In genomic region chr1:148318900-148319242, GRCh38 we compare ENCODE assay signal across 14 cellular contexts.
DNase-seq lines count a peak whose midpoint lies in the region; ATAC-seq, FAIRE-seq and TF ChIP-seq lines count a peak whose summit lies in the region.
"Had no signal": no experiment of that assay in that cellular context is flagged by ENCODE, and none has a peak within 500 bp of the region (broad histone marks: within the 10 kb centered on the region; RNA-seq: fewer than 3 reads in every experiment).

No MANE protein-coding gene starts in this region.

- H3K27ac Mint-ChIP-seq in CD8-positive, alpha-beta memory T cell: peak overlapping the region in 6 of 8 donors; percentile 52 to 94 (median 78)
- H3K27ac Mint-ChIP-seq in natural killer cell: peak overlapping the region in 1 of 2 donors; percentile 69

- H3K36me3 ChIP-seq in CD8-positive, alpha-beta memory T cell (ENCODE audit: insufficient read depth, low read length): no peaks in the 10 kb centered on the region
- H3K36me3 ChIP-seq in GM12878 (ENCODE audit: control insufficient read depth in 2 of 2, insufficient read depth in 2 of 2, low read length in 1 of 2): no peaks in the 10 kb centered on the region
- no peaks in the 10 kb centered on the region for H3K36me3 ChIP-seq in GM23248 (ENCODE audit: low read depth)
- H3K36me3 ChIP-seq: vagina had no signal

- TF ChIP-seq POLR2A in GM12878 (IDR thresholded peaks at IDR 0.05; ENCODE audit: low read depth, low read length): no peak

- peaks cover 12 to 22% of the 10 kb centered on the region in 2 donors for H3K27me3 Mint-ChIP-seq in CD8-positive, alpha-beta memory T cell
- H3K27me3 Mint-ChIP-seq in natural killer cell (ENCODE audit: low read depth in 2 of 2): peaks cover 50 to 54% of the 10 kb centered on the region in 2 donors

- TF ChIP-seq CTCF in GM12878 (IDR thresholded peaks at IDR 0.05 in 2 of 3, conservative IDR thresholded peaks at IDR 0.05 in 1 of 3; ENCODE audit: control insufficient read depth in 2 of 3, extremely low read depth in 1 of 3, insufficient read depth in 1 of 3, low read depth in 3 of 3, low read length in 3 of 3) (no peak), natural killer cell (IDR thresholded peaks at IDR 0.05) (no peak)

- peaks cover 0 to 5% (median 2%) of the 10 kb centered on the region in 5 donors for H3K9me3 Mint-ChIP-seq in CD8-positive, alpha-beta memory T cell
- no peaks in the 10 kb centered on the region for H3K9me3 Mint-ChIP-seq in natural killer cell

- 36% methylated on average over 6 of the region's 6 CpGs for WGBS in GM12878 (ENCODE audit: insufficient coverage, insufficient replicate concordance, low lambda C conversion rate, missing lambda C conversion rate)
- 67 to 78% methylated on average over 6 of the region's 6 CpGs for WGBS in GM23248 (ENCODE audit: low coverage in 1 of 2, low lambda C conversion rate in 2 of 2, missing lambda C conversion rate in 2 of 2), 2 experiments

- peaks cover 19 to 26% (median 20%) of the 10 kb centered on the region in 3 donors for H3K4me1 Mint-ChIP-seq in CD8-positive, alpha-beta memory T cell
- peaks cover 23 to 28% of the 10 kb centered on the region in 2 donors for H3K4me1 Mint-ChIP-seq in natural killer cell
- H3K4me1 Mint-ChIP-seq: neural crest cell had no signal

- H3K9me3 ChIP-seq in CD8-positive, alpha-beta memory T cell (ENCODE audit: low read length): no peaks in the 10 kb centered on the region
- H3K9me3 ChIP-seq in GM12878 (replicated peaks; ENCODE audit: control insufficient read depth, insufficient read depth, low read length) (no peaks in the 10 kb centered on the region), GM23248 (ENCODE audit: low read depth) (no peaks in the 10 kb centered on the region)
- H3K9me3 ChIP-seq: vagina had no signal

- ATAC-seq in HG03066 (IDR thresholded peaks at IDR 0.05; ENCODE audit: low read depth, unreplicated experiment): peak; percentile 20
- no peak; the same call in 2 of the 3 replicates for ATAC-seq in GM12878
- ATAC-seq in natural killer cell: no peak
- ATAC-seq in GM18511 (IDR thresholded peaks at IDR 0.05; ENCODE audit: unreplicated experiment): no peak
- ATAC-seq in GM21825 (IDR thresholded peaks at IDR 0.05; ENCODE audit: unreplicated experiment): no peak

- H3K27me3 ChIP-seq in CD8-positive, alpha-beta memory T cell (ENCODE audit: insufficient read depth, low read length, poor library complexity, severe bottlenecking): peaks cover 7% of the 10 kb centered on the region
- H3K27me3 ChIP-seq in GM12878 (replicated peaks in 1 of 2; ENCODE audit: control insufficient read depth in 2 of 2, insufficient read depth in 2 of 2, low read length in 1 of 2) (no peaks in the 10 kb centered on the region; a peak in 1 of 4 replicates), GM23248 (replicated peaks; ENCODE audit: insufficient read depth) (peaks cover 21% of the 10 kb centered on the region)

- peak overlapping the region; percentile 72 for H2AFZ ChIP-seq in GM12878 (ENCODE audit: control insufficient read depth, low read depth, low read length)
- no peak overlapping the region for H2AFZ ChIP-seq in GM23248

- no peak overlapping the region for H3K27ac ChIP-seq in CD8-positive, alpha-beta memory T cell (ENCODE audit: low read depth, low read length)
- H3K27ac ChIP-seq in GM12878 (ENCODE audit: control insufficient read depth, insufficient read depth) (no peak overlapping the region), GM23248 (no peak overlapping the region)
- H3K27ac ChIP-seq: vagina had no signal

- H3K9ac ChIP-seq in GM12878 (ENCODE audit: control insufficient read depth, insufficient read depth, low read length): no peak overlapping the region
- no peak overlapping the region for H3K9ac ChIP-seq in GM23248

- H4K20me1 ChIP-seq in GM12878 (ENCODE audit: control insufficient read depth, insufficient read depth): no peaks in the 10 kb centered on the region
- H4K20me1 ChIP-seq in GM23248 (ENCODE audit: insufficient read depth): no peaks in the 10 kb centered on the region

- H3K79me2 ChIP-seq in GM12878 (ENCODE audit: control insufficient read depth, insufficient read depth, low read length) (no peaks in the 10 kb centered on the region), GM23248 (ENCODE audit: insufficient read depth) (no peaks in the 10 kb centered on the region)

- no peaks in the 10 kb centered on the region for H3K9me2 ChIP-seq in GM23248 (ENCODE audit: insufficient read depth)

- in situ Hi-C loops in GM12878 (cut with MboI): no loop called here
- in situ Hi-C loops in GM23248 (cut with MboI): no loop called here

- POLR2A ChIA-PET in CD8-positive, alpha-beta memory T cell (lab: Charles Lee): no interaction called here
- POLR2A ChIA-PET in GM12878 (lab: Charles Lee): no interaction called here

- peak overlapping the region; percentile 86 to 95 (median 92) for H3K4me3 Mint-ChIP-seq in CD8-positive, alpha-beta memory T cell
- H3K4me3 Mint-ChIP-seq in natural killer cell: peak overlapping the region; percentile 97
- H3K4me3 Mint-ChIP-seq: neural crest cell had no signal

- intact Hi-C loops in GM12878 (cut with micrococcal nuclease; ENCODE audit: unreplicated experiment) (no loop called here), natural killer cell (cut with micrococcal nuclease) (no loop called here)

- H3K4me2 ChIP-seq in GM12878 (ENCODE audit: control insufficient read depth, insufficient read depth) (peak overlapping the region; percentile 88), GM23248 (ENCODE audit: unreplicated experiment) (no peak overlapping the region)

- TF ChIP-seq EP300 in GM12878 (IDR thresholded peaks at IDR 0.05; ENCODE audit: borderline replicate concordance in 1 of 2, control insufficient read depth in 1 of 2, low read depth in 2 of 2, low read length in 2 of 2): no peak

- no peaks in the 10 kb centered on the region for H3K36me3 Mint-ChIP-seq in CD8-positive, alpha-beta memory T cell
- H3K36me3 Mint-ChIP-seq in natural killer cell: no peaks in the 10 kb centered on the region

- RAD21 ChIA-PET in GM12878 (lab: Charles Lee; ENCODE audit: unreplicated experiment): no interaction called here

- CTCF ChIA-PET in CD8-positive, alpha-beta memory T cell (lab: Charles Lee): no interaction called here
- CTCF ChIA-PET in GM12878 (lab: Yijun Ruan, JAX): no interaction called here

- no peak for TF ChIP-seq RAD21 in GM12878 (IDR thresholded peaks at IDR 0.05; ENCODE audit: insufficient read depth, low read depth, low read length)

- H3F3A ChIP-seq in GM23248 (ENCODE audit: insufficient read depth): 0 out of 2 replicates have a peak, but pooled peaks cover 4% of the 10 kb centered on the region

- DNase-seq in CD8-positive, alpha-beta memory T cell: no peak
- DNase-seq in GM12878 (ENCODE audit: low read depth, low spot score) (no peak), natural killer cell (no peak), NCI-H187 treated with DMSO at 0.1 percent for 48 hours (lab: John Stamatoyannopoulos, UW) (no peak), GM23248 (no peak)
- DNase-seq: cerebellar nuclear complex, DMS 273 treated with DMSO at 0.1 percent for 48 hours, head of caudate nucleus, NCI-H1930 had no signal

- SMC1A ChIA-PET in GM12878 (lab: Charles Lee; ENCODE audit: uncharacterized antibody, unreplicated experiment): no interaction called here

- H3K4me3 ChIP-seq in CD8-positive, alpha-beta memory T cell (ENCODE audit: low read length): peak overlapping the region; percentile 70
- no peak overlapping the region for H3K4me3 ChIP-seq in GM12878
- H3K4me3 ChIP-seq in GM23248: no peak overlapping the region

- H3K4me1 ChIP-seq in CD8-positive, alpha-beta memory T cell (ENCODE audit: insufficient read depth, low read length): peaks cover 11% of the 10 kb centered on the region
- peaks cover 21% of the 10 kb centered on the region for H3K4me1 ChIP-seq in GM12878 (ENCODE audit: control insufficient read depth, insufficient read depth, low read length)
- H3K4me1 ChIP-seq in GM23248 (ENCODE audit: insufficient read depth): no peaks in the 10 kb centered on the region; the same call in 1 of the 2 replicates
- H3K4me1 ChIP-seq: vagina had no signal

- no TSS peak for BruUV-seq in GM12878 (replicated peaks; lab: Mats Ljungman, UMichigan)

- FAIRE-seq in GM12878 (lab: Jason Lieb, UNC): no peak

TF ChIP-seq in GM12878, 131 proteins besides CTCF, POLR2A, EP300 and RAD21 (continues in another document):
- TF ChIP-seq ZNF384 (IDR thresholded peaks at IDR 0.05; ENCODE audit: borderline replicate concordance, low read depth, low read length) (no peak), MEF2B (IDR thresholded peaks at IDR 0.05; ENCODE audit: partially characterized antibody, poor library complexity, severe bottlenecking) (no peak), PKNOX1 (IDR thresholded peaks at IDR 0.05) (no peak), FOS (IDR thresholded peaks at IDR 0.05; ENCODE audit: borderline replicate concordance, extremely low read depth, insufficient read length) (no peak), LARP7 (IDR thresholded peaks at IDR 0.05) (no peak), HDGF (IDR thresholded peaks at IDR 0.05) (no peak), BCL11A (IDR thresholded peaks at IDR 0.05; ENCODE audit: low read depth, low read length) (no peak), SP1 (IDR thresholded peaks at IDR 0.05; ENCODE audit: low read depth, low read length) (no peak), IRF4 (IDR thresholded peaks at IDR 0.05; ENCODE audit: low read depth, low read length) (no peak), ZNF24 (IDR thresholded peaks at IDR 0.05) (no peak), CHD4 (IDR thresholded peaks at IDR 0.05) (no peak), TCF7 (IDR thresholded peaks at IDR 0.05; ENCODE audit: borderline replicate concordance) (no peak), TCF3 (IDR thresholded peaks at IDR 0.05; ENCODE audit: borderline replicate concordance, insufficient read depth, low read depth, low read length) (no peak), KLF5 (IDR thresholded peaks at IDR 0.05; ENCODE audit: partially characterized antibody) (no peak)
